ENCODE assay signal across 13 cellular contexts in genomic region chr13:49308977-49309408, GRCh38.
DNase-seq lines count a peak whose midpoint lies in the region; ATAC-seq and TF ChIP-seq lines count a peak whose summit lies in the region.
"Had no signal": no experiment of that assay in that cellular context is flagged by ENCODE, and none has a peak within 500 bp of the region (broad histone marks: within the 10 kb centered on the region; RNA-seq: fewer than 3 reads in every experiment).

No MANE protein-coding gene starts in this region.

- H3K4me3 ChIP-seq in adipocyte (ENCODE audit: low read length) (peak overlapping the region; percentile 59), mesenchymal stem cell (ENCODE audit: insufficient read depth in 1 of 2, low read depth in 1 of 2, low read length in 2 of 2) (peak overlapping the region in 1 of 2 experiments; percentile 34), suprapubic skin (no peak overlapping the region)
- H3K4me3 ChIP-seq: BLaER1, PC-9 had no signal

- no peak overlapping the region for H3K14ac ChIP-seq in mesenchymal stem cell (ENCODE audit: low read length in 2 of 2)

- no peak overlapping the region for H3K27ac ChIP-seq in mesenchymal stem cell (ENCODE audit: low read length, poor library complexity, severe bottlenecking)
- H3K27ac ChIP-seq in suprapubic skin, result peak overlapping the region; percentile 88
- H3K27ac ChIP-seq: PC-9 had no signal

- no peak overlapping the region for H3K4me2 ChIP-seq in mesenchymal stem cell (ENCODE audit: low read length, poor library complexity, severe bottlenecking)
- H3K4me2 ChIP-seq: PC-9 had no signal

- no peak overlapping the region for H3K18ac ChIP-seq in mesenchymal stem cell (ENCODE audit: low read depth in 1 of 2, low read length in 2 of 2)

- TF ChIP-seq EP300 in suprapubic skin (IDR thresholded peaks at IDR 0.05), result no peak

- TF ChIP-seq CTCF in suprapubic skin (IDR thresholded peaks at IDR 0.05), result no peak

- no peak for ATAC-seq in GM21390 (IDR thresholded peaks at IDR 0.05; ENCODE audit: unreplicated experiment)
- ATAC-seq in HG02642 (IDR thresholded peaks at IDR 0.05; ENCODE audit: poor library complexity, unreplicated experiment), result no peak
- ATAC-seq in GM19397 (IDR thresholded peaks at IDR 0.05; ENCODE audit: unreplicated experiment), result no peak

- H3K23ac ChIP-seq in mesenchymal stem cell (ENCODE audit: low read length in 2 of 2), result no peak overlapping the region

- WGBS in mesenchymal stem cell, result 92% methylated on average over 11 of the region's 11 CpGs
- 41% methylated on average over 11 of the region's 11 CpGs for WGBS in suprapubic skin

- H2BK12ac ChIP-seq in mesenchymal stem cell (ENCODE audit: low read length in 2 of 2), result no peak overlapping the region

- no peak for DNase-seq in adipocyte (ENCODE audit: low read depth)
- peak; percentile 71 for DNase-seq in fibroblast of gingiva (ENCODE audit: low read depth)
- DNase-seq in mesenchymal stem cell, result no peak
- no peak for DNase-seq in suprapubic skin (ENCODE audit: low spot score in 2 of 2)
- no peak for DNase-seq in Ammon's horn (ENCODE audit: low spot score)
- DNase-seq: activated naive CD8-positive, alpha-beta T cell treated with anti-CD3 and anti-CD28 coated beads, Interleukin-2, amount 10 ng/mL, durations not matched to agents 7 days and 5 days; EL; PC-9; T1000 had no signal

- H2BK15ac ChIP-seq in mesenchymal stem cell (ENCODE audit: low read depth, poor library complexity, severe bottlenecking), result no peak overlapping the region

- H4K8ac ChIP-seq in mesenchymal stem cell (ENCODE audit: low read length), result no peak overlapping the region

- no peak overlapping the region for H2BK5ac ChIP-seq in mesenchymal stem cell (ENCODE audit: low read depth, low read length, poor library complexity, severe bottlenecking)

- H4K91ac ChIP-seq in mesenchymal stem cell (ENCODE audit: low read length), result no peak overlapping the region

- no peak overlapping the region for H2AFZ ChIP-seq in mesenchymal stem cell (ENCODE audit: low read depth, low read length)
- H2AFZ ChIP-seq: PC-9 had no signal

- H3K36me3 ChIP-seq in adipocyte (ENCODE audit: control insufficient read depth, insufficient read depth, low read length, severe bottlenecking) (no peaks in the 10 kb centered on the region), mesenchymal stem cell (ENCODE audit: control insufficient read depth in 1 of 2, insufficient read depth in 2 of 2, low read depth in 1 of 2, low read length in 2 of 2) (peaks cover 0 to 3% of the 10 kb centered on the region in 2 experiments), suprapubic skin (peaks cover 4% of the 10 kb centered on the region)
- H3K36me3 ChIP-seq: BLaER1 had no signal

- H3K9me3 ChIP-seq in adipocyte (ENCODE audit: control insufficient read depth, low read length) (no peaks in the 10 kb centered on the region), mesenchymal stem cell (ENCODE audit: control insufficient read depth, low read length) (no peaks in the 10 kb centered on the region), suprapubic skin (no peaks in the 10 kb centered on the region)
- H3K9me3 ChIP-seq: BLaER1 had no signal

- H2AK5ac ChIP-seq in mesenchymal stem cell (ENCODE audit: low read length, severe bottlenecking), result no peak overlapping the region

- no peaks in the 10 kb centered on the region for H3K79me1 ChIP-seq in mesenchymal stem cell (replicated peaks; ENCODE audit: low read length, poor library complexity, severe bottlenecking)

- H3K4me1 ChIP-seq in adipocyte (ENCODE audit: control insufficient read depth, insufficient read depth, low read length), result peaks cover 46% of the 10 kb centered on the region
- peaks cover 16% of the 10 kb centered on the region for H3K4me1 ChIP-seq in mesenchymal stem cell (ENCODE audit: control insufficient read depth, insufficient read depth, low read depth, low read length)
- H3K4me1 ChIP-seq in suprapubic skin, result peaks cover 59% of the 10 kb centered on the region

- no peak overlapping the region for H2BK120ac ChIP-seq in mesenchymal stem cell (ENCODE audit: low read depth, low read length)

- H3K4ac ChIP-seq in mesenchymal stem cell (ENCODE audit: low read depth in 1 of 2, low read length in 2 of 2), result no peak overlapping the region

- no peaks in the 10 kb centered on the region for H3K27me3 ChIP-seq in adipocyte (replicated peaks; ENCODE audit: control insufficient read depth, insufficient read depth, low read length)
- H3K27me3 ChIP-seq in mesenchymal stem cell (ENCODE audit: control insufficient read depth in 1 of 2, insufficient read depth in 1 of 2, low read length in 2 of 2), result no peaks in the 10 kb centered on the region
- H3K27me3 ChIP-seq in suprapubic skin, result no peaks in the 10 kb centered on the region
- H3K27me3 ChIP-seq: BLaER1 had no signal

- H3K9ac ChIP-seq in adipocyte (ENCODE audit: low read length) (peak overlapping the region; percentile 72), mesenchymal stem cell (ENCODE audit: low read length) (peak overlapping the region; percentile 44)
- H3K9ac ChIP-seq: BLaER1 had no signal

- TF ChIP-seq POLR2A in suprapubic skin (IDR thresholded peaks at IDR 0.05), result no peak
